Comparison of ENCODE assay signal across 20 cellular contexts in genomic region chr5:61559722-61560121, GRCh38.
"Had no signal": no experiment of that assay in that cellular context is flagged by ENCODE, and none has a peak within 500 bp of the region (broad histone marks: within the 10 kb centered on the region; RNA-seq: fewer than 3 reads in every experiment).

No MANE protein-coding gene starts in this region.

- H3K27ac ChIP-seq: coronary artery, dorsolateral prefrontal cortex, esophagus squamous epithelium, gastroesophageal sphincter, heart left ventricle, hepatocyte, left lung, lower lobe of right lung had no signal

- H3K36me3 Mint-ChIP-seq: immature natural killer cell had no signal

- H3K79me2 ChIP-seq: hepatocyte had no signal

- H2AFZ ChIP-seq: hepatocyte had no signal

- H3K36me3 ChIP-seq: esophagus squamous epithelium, gastroesophageal sphincter, heart left ventricle, left lung, lower lobe of right lung had no signal

- H3K4me2 ChIP-seq: hepatocyte had no signal

- DNase-seq: dermis blood vessel endothelial cell; dorsolateral prefrontal cortex; effector CD4-positive, alpha-beta T cell; effector memory CD4-positive, alpha-beta T cell; esophagus squamous epithelium; foreskin fibroblast; heart left ventricle; hypothalamus; immature natural killer cell; islet precursor cell; kidney; kidney glomerular epithelial cell; left lung; left ventricle myocardium superior; lower lobe of right lung; mesenchymal stem cell had no signal

- H3K9me3 Mint-ChIP-seq: immature natural killer cell had no signal

- H3K9me3 ChIP-seq: esophagus squamous epithelium, gastroesophageal sphincter, left lung, lower lobe of right lung had no signal

- H3K27me3 ChIP-seq: dorsolateral prefrontal cortex, esophagus squamous epithelium, gastroesophageal sphincter, heart left ventricle, hepatocyte, left lung had no signal

- H3K4me3 ChIP-seq: coronary artery, dorsolateral prefrontal cortex, esophagus squamous epithelium, gastroesophageal sphincter, heart left ventricle, hepatocyte, left lung, lower lobe of right lung had no signal

- H3K4me3 Mint-ChIP-seq: immature natural killer cell, mesothelial cell of epicardium had no signal

- ATAC-seq: gastroesophageal sphincter, heart left ventricle, left lung, left ventricle myocardium superior, lower lobe of right lung had no signal

- H3K4me1 ChIP-seq: esophagus squamous epithelium, gastroesophageal sphincter, heart left ventricle, left lung, lower lobe of right lung had no signal

- H3K27ac Mint-ChIP-seq: immature natural killer cell, mesothelial cell of epicardium had no signal

- H3K4me1 Mint-ChIP-seq: immature natural killer cell had no signal
